In genomic region chr9:91211919-91212318, GRCh38 we compare ENCODE assay signal across 1 cellular context.
TF ChIP-seq lines count a peak whose summit lies in the region.

No MANE protein-coding gene starts in this region.

TF ChIP-seq in HepG2, 621 proteins besides CTCF, POLR2A, EP300 and RAD21 (continued from another document and continues in another):
- TF ChIP-seq PATZ1 (CRISPR knock-in tag; IDR thresholded peaks at IDR 0.05), result peak; percentile 23; the same call in 1 of the 2 replicates
- no peak for TF ChIP-seq KDM5A (IDR thresholded peaks at IDR 0.05; ENCODE audit: borderline replicate concordance, low read length)
- TF ChIP-seq ZMAT5 (CRISPR knock-in tag; IDR thresholded peaks at IDR 0.05; ENCODE audit: borderline replicate concordance, low read depth), result no peak
- no peak for TF ChIP-seq IRF9 (CRISPR knock-in tag; IDR thresholded peaks at IDR 0.05; ENCODE audit: borderline replicate concordance)
- TF ChIP-seq ZNF569 (CRISPR knock-in tag; IDR thresholded peaks at IDR 0.05; ENCODE audit: borderline replicate concordance), result no peak
- no peak for TF ChIP-seq NFYC (CRISPR knock-in tag; IDR thresholded peaks at IDR 0.05)
- 0 out of 2 replicates have a peak, but pooled peaks have one; percentile 12 for TF ChIP-seq GATAD1 (CRISPR knock-in tag; IDR thresholded peaks at IDR 0.05)
- TF ChIP-seq ZNF605 (CRISPR knock-in tag; IDR thresholded peaks at IDR 0.05), result no peak
- TF ChIP-seq ZNF160 (CRISPR knock-in tag; IDR thresholded peaks at IDR 0.05), result no peak
- no peak for TF ChIP-seq XBP1 (CRISPR knock-in tag; IDR thresholded peaks at IDR 0.05)
- TF ChIP-seq POLR2AphosphoS5 (IDR thresholded peaks at IDR 0.05; ENCODE audit: low read depth, low read length), result 0 out of 2 replicates have a peak, but pooled peaks have one; percentile 46
- TF ChIP-seq GTF2F1 (IDR thresholded peaks at IDR 0.05; ENCODE audit: low read length), result no peak
- TF ChIP-seq SALL1 (CRISPR knock-in tag; IDR thresholded peaks at IDR 0.05), result peak; percentile 22; the same call in 1 of the 2 replicates
- TF ChIP-seq PRPF4 (IDR thresholded peaks at IDR 0.05; ENCODE audit: low read depth, low read length, poor library complexity, severe bottlenecking), result peak; percentile 38
- TF ChIP-seq TSC22D2 (CRISPR knock-in tag; IDR thresholded peaks at IDR 0.05; ENCODE audit: borderline replicate concordance), result peak; percentile 52; the same call in 1 of the 2 replicates
- no peak for TF ChIP-seq GFI1 (CRISPR knock-in tag; IDR thresholded peaks at IDR 0.05; ENCODE audit: borderline replicate concordance)
- 0 out of 2 replicates have a peak, but pooled peaks have one; percentile 47 for TF ChIP-seq DMAP1 (CRISPR knock-in tag; IDR thresholded peaks at IDR 0.05)
- TF ChIP-seq PAXIP1 (CRISPR knock-in tag; conservative IDR thresholded peaks at IDR 0.05), result peak; percentile 20; the same call in 1 of the 2 replicates
- TF ChIP-seq TBL1XR1 (IDR thresholded peaks at IDR 0.05; ENCODE audit: borderline replicate concordance, low read length, partially characterized antibody), result no peak
- TF ChIP-seq ZBED4 (CRISPR knock-in tag; IDR thresholded peaks at IDR 0.05; ENCODE audit: borderline replicate concordance), result 0 out of 2 replicates have a peak, but pooled peaks have one; percentile 33
- TF ChIP-seq MLX (CRISPR knock-in tag; IDR thresholded peaks at IDR 0.05), result no peak
- peak; percentile 52; the same call in 1 of the 2 replicates for TF ChIP-seq POLR2G (IDR thresholded peaks at IDR 0.05; ENCODE audit: low read depth, low read length)
- TF ChIP-seq HNF1B (CRISPR knock-in tag; IDR thresholded peaks at IDR 0.05), result 0 out of 2 replicates have a peak, but pooled peaks have one; percentile 24
- TF ChIP-seq ZNF614 (CRISPR knock-in tag; IDR thresholded peaks at IDR 0.05; ENCODE audit: borderline replicate concordance), result 0 out of 2 replicates have a peak, but pooled peaks have one; percentile 26
- 0 out of 2 replicates have a peak, but pooled peaks have one; percentile 27 for TF ChIP-seq TARDBP (CRISPR knock-in tag; IDR thresholded peaks at IDR 0.05)
- no peak for TF ChIP-seq SOX6 (IDR thresholded peaks at IDR 0.05)
- peak; percentile 14; the same call in 1 of the 2 replicates for TF ChIP-seq SOX6 (CRISPR knock-in tag; IDR thresholded peaks at IDR 0.05)
- TF ChIP-seq ZNF768 (CRISPR knock-in tag; IDR thresholded peaks at IDR 0.05), result no peak
- no peak for TF ChIP-seq ZBTB20 (CRISPR knock-in tag; IDR thresholded peaks at IDR 0.05; ENCODE audit: borderline replicate concordance, low read depth)
- no peak for TF ChIP-seq ZNF639 (CRISPR knock-in tag; conservative IDR thresholded peaks at IDR 0.05)
- TF ChIP-seq ZNF687 (CRISPR knock-in tag; IDR thresholded peaks at IDR 0.05), result peak; percentile 29; the same call in 1 of the 2 replicates
- peak; percentile 44; the same call in 1 of the 2 replicates for TF ChIP-seq ZNF644 (CRISPR knock-in tag; IDR thresholded peaks at IDR 0.05; ENCODE audit: low read depth)
- TF ChIP-seq MATR3 (CRISPR knock-in tag; IDR thresholded peaks at IDR 0.05), result no peak
- TF ChIP-seq TFDP2 (CRISPR knock-in tag; IDR thresholded peaks at IDR 0.05), result 0 out of 2 replicates have a peak, but pooled peaks have one; percentile 32
- no peak for TF ChIP-seq RBAK (CRISPR knock-in tag; IDR thresholded peaks at IDR 0.05)
- no peak for TF ChIP-seq BHLHE40 (IDR thresholded peaks at IDR 0.05; ENCODE audit: low read length)
- no peak for TF ChIP-seq MAFF (IDR thresholded peaks at IDR 0.05; ENCODE audit: low read depth, low read length)
- no peak for TF ChIP-seq ZNF572 (CRISPR knock-in tag; IDR thresholded peaks at IDR 0.05)
- TF ChIP-seq ERF (CRISPR knock-in tag; IDR thresholded peaks at IDR 0.05), result 0 out of 2 replicates have a peak, but pooled peaks have one; percentile 22
- no peak for TF ChIP-seq MYNN (CRISPR knock-in tag; IDR thresholded peaks at IDR 0.05; ENCODE audit: low read depth)
- no peak for TF ChIP-seq JARID2 (CRISPR knock-in tag; IDR thresholded peaks at IDR 0.05; ENCODE audit: insufficient replicate concordance)
